In genomic region chr6:159025224-159025623, GRCh38 we compare ENCODE assay signal across 3 cellular contexts. TPM values are rescaled to one million over a fixed set of nuclear protein-coding genes. Genes with fewer than 3 reads are reported as not detected.
"Had no signal": no experiment of that assay in that cellular context is flagged by ENCODE, and none has a peak within 500 bp of the region (broad histone marks: within the 10 kb centered on the region; RNA-seq: fewer than 3 reads in every experiment).

No MANE protein-coding gene starts in this region.

RNA-seq across cellular contexts. Expression of gene TAGAP, which starts 19.6 kb away (rescaled TPM):
- total RNA-seq: HT-29, HT1080, IMR-90 had no signal
- polyA plus RNA-seq: IMR-90 had no signal
